In the genomic region with DNA sequence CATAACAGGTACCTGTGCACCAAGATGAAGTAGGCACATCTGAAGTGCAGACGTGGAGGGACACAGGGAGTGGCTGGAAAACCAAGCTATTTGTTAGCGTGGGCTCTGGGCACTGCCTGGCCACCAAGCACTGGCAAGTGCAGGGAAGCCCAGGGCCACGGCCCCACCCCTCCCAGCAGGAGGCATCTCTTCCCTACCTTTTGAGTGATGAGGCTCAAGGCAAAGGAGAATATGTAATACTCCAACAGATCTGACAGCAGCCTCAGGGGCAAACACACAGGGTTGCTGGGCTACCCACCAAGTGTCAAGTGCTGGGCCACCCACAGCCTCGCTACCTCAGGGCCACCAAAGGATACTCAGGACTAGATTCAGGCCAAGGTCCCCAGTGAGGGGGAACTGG, we compare ENCODE assay signal across 39 cellular contexts. TPM values are rescaled to one million over a fixed set of nuclear protein-coding genes. Genes with fewer than 3 reads are reported as not detected.
"Had no signal": no experiment of that assay in that cellular context is flagged by ENCODE, and none has a peak within 500 bp of the region (broad histone marks: within the 10 kb centered on the region; RNA-seq: fewer than 3 reads in every experiment).

No MANE protein-coding gene starts in this region.

- H3K4me3 Mint-ChIP-seq: activated B cell treated with CpG ODN at 0.5 μM for 24 hours; activated CD4-positive, alpha-beta memory T cell treated with anti-CD3 and anti-CD28 coated beads for 36 hours; activated CD4-positive, alpha-beta T cell treated with anti-CD3 and anti-CD28 coated beads, Interleukin-2, amount 10 ng/mL, durations not matched to agents 24 days and 14 days; activated CD8-positive, alpha-beta T cell treated with anti-CD3 and anti-CD28 coated beads for 36 hours; activated naive CD4-positive, alpha-beta T cell treated with anti-CD3 and anti-CD28 coated beads, Interleukin-2, amount 10 ng/mL, durations not matched to agents 7 days and 5 days; activated naive CD4-positive, alpha-beta T cell treated with anti-CD3 and anti-CD28 coated beads, Interleukin-2, amount 50 U/mL, for 24 hours; activated naive CD8-positive, alpha-beta T cell; activated naive CD8-positive, alpha-beta T cell treated with anti-CD3 and anti-CD28 coated beads, Interleukin-2, amount 10 ng/mL, durations not matched to agents 7 days and 5 days; activated naive CD8-positive, alpha-beta T cell treated with anti-CD3 and anti-CD28 coated beads, Interleukin-2, amount 50 U/mL, for 24 hours; activated T-cell treated with anti-CD3 and anti-CD28 coated beads, Interleukin-2, amount 50 U/mL, for 4 hours; activated T-cell treated with anti-CD3 and anti-CD28 coated beads, Interleukin-2, amount 50 U/mL, for 72 hours; activated T-helper 1 cell treated with anti-CD3 and anti-CD28 coated beads, Interleukin-12 subunit alpha, Interleukin-12 subunit beta, Interleukin-2, Interleukin-4 antibody, amounts not matched to agents 30 ng/mL and 10 ng/mL and 1 ng/mL, durations not matched to agents 14 hours and 24 hours and 36 hours; activated T-helper 17 cell treated with anti-CD3 and anti-CD28 coated beads, Interleukin-2, amount 50 U/mL, for 72 hours; brain; central memory CD8-positive, alpha-beta T cell; T-helper 1 cell treated with Interleukin-12 subunit alpha and Interleukin-12 subunit beta and Interleukin-4 antibody, amounts not matched to agents 30 μg/mL and 1 μg/mL, for 36 hours; T-helper 2 cell treated with Interferon-gamma antibody and Interleukin-4, amounts not matched to agents 5 μg/mL and 100 μg/mL, for 36 hours had no signal

- H3K4me3 ChIP-seq: ascending aorta, cardiac muscle cell had no signal

- H3K36me3 Mint-ChIP-seq: activated CD4-positive, alpha-beta memory T cell treated with anti-CD3 and anti-CD28 coated beads for 36 hours; activated naive CD4-positive, alpha-beta T cell treated with anti-CD3 and anti-CD28 coated beads, Interleukin-2, amount 10 ng/mL, durations not matched to agents 7 days and 5 days; activated naive CD4-positive, alpha-beta T cell treated with anti-CD3 and anti-CD28 coated beads, Interleukin-2, amount 50 U/mL, for 24 hours; activated naive CD8-positive, alpha-beta T cell; activated naive CD8-positive, alpha-beta T cell treated with anti-CD3 and anti-CD28 coated beads, Interleukin-2, amount 10 ng/mL, durations not matched to agents 7 days and 5 days; brain had no signal

- H3K27me3 Mint-ChIP-seq: activated B cell treated with CpG ODN at 0.5 μM for 24 hours; activated CD4-positive, alpha-beta memory T cell treated with anti-CD3 and anti-CD28 coated beads for 36 hours; activated CD4-positive, alpha-beta T cell treated with anti-CD3 and anti-CD28 coated beads, Interleukin-2, amount 10 ng/mL, durations not matched to agents 24 days and 14 days; activated CD8-positive, alpha-beta T cell treated with anti-CD3 and anti-CD28 coated beads for 36 hours; activated naive CD4-positive, alpha-beta T cell treated with anti-CD3 and anti-CD28 coated beads, Interleukin-2, amount 10 ng/mL, durations not matched to agents 7 days and 5 days; activated naive CD4-positive, alpha-beta T cell treated with anti-CD3 and anti-CD28 coated beads, Interleukin-2, amount 50 U/mL, for 24 hours; activated naive CD8-positive, alpha-beta T cell; activated naive CD8-positive, alpha-beta T cell treated with anti-CD3 and anti-CD28 coated beads, Interleukin-2, amount 10 ng/mL, durations not matched to agents 7 days and 5 days; activated naive CD8-positive, alpha-beta T cell treated with anti-CD3 and anti-CD28 coated beads, Interleukin-2, amount 50 U/mL, for 24 hours; activated T-helper 17 cell treated with anti-CD3 and anti-CD28 coated beads, Interleukin-2, amount 50 U/mL, for 72 hours; brain; central memory CD8-positive, alpha-beta T cell had no signal

- DNase-seq: activated B cell treated with CpG ODN at 0.5 μM for 24 hours; activated CD4-positive, alpha-beta memory T cell treated with anti-CD3 and anti-CD28 coated beads for 36 hours; activated CD4-positive, alpha-beta T cell treated with anti-CD3 and anti-CD28 coated beads for 4 hours; activated CD4-positive, alpha-beta T cell treated with anti-CD3 and anti-CD28 coated beads, Interleukin-2, amount 10 ng/mL, durations not matched to agents 24 days and 14 days; activated CD4-positive, alpha-beta T cell treated with anti-CD3 and anti-CD28 coated beads, Interleukin-2, amount 50 U/mL, for 1 hour; activated CD4-positive, alpha-beta T cell treated with anti-CD3 and anti-CD28 coated beads, Interleukin-2, amount 50 U/mL, for 4 hours; activated CD4-positive, CD25-positive, alpha-beta regulatory T cell treated with anti-CD3 and anti-CD28 coated beads, Interleukin-2, amount 50 U/mL, for 72 hours; activated CD8-positive, alpha-beta memory T cell treated with anti-CD3 and anti-CD28 coated beads, Interleukin-2, amount 50 U/mL, for 4 hours; activated CD8-positive, alpha-beta T cell treated with anti-CD3 and anti-CD28 coated beads for 36 hours; activated effector memory CD4-positive, alpha-beta T cell treated with anti-CD3 and anti-CD28 coated beads, Interleukin-2, amount 50 U/mL, for 16 hours; activated naive CD4-positive, alpha-beta T cell treated with anti-CD3 and anti-CD28 coated beads, Interleukin-2, amount 10 ng/mL, durations not matched to agents 7 days and 5 days; activated naive CD4-positive, alpha-beta T cell treated with Interleukin-2 at 50 U/mL for 16 hours; activated naive CD8-positive, alpha-beta T cell treated with anti-CD3 and anti-CD28 coated beads, Interleukin-2, amount 10 ng/mL, durations not matched to agents 7 days and 5 days; activated naive CD8-positive, alpha-beta T cell treated with anti-CD3 and anti-CD28 coated beads, Interleukin-2, amount 50 U/mL, for 24 hours; activated T-cell treated with anti-CD3 and anti-CD28 coated beads for 4 hours; activated T-cell treated with anti-CD3 and anti-CD28 coated beads, Interleukin-2, amount 50 U/mL, for 1 hour; activated T-cell treated with anti-CD3 and anti-CD28 coated beads, Interleukin-2, amount 50 U/mL, for 4 hours; activated T-cell treated with anti-CD3 and anti-CD28 coated beads, Interleukin-2, amount 50 U/mL, for 72 hours; amygdala; anterior cingulate cortex; caudate nucleus; cerebellar nuclear complex; T-helper 1 cell; T-helper 2 cell; T-helper 9 cell had no signal

- H3K4me1 ChIP-seq: ascending aorta had no signal

- H3K27me3 ChIP-seq: ascending aorta, cardiac muscle cell had no signal

- H3K27ac Mint-ChIP-seq: activated B cell treated with CpG ODN at 0.5 μM for 24 hours; activated CD4-positive, alpha-beta memory T cell treated with anti-CD3 and anti-CD28 coated beads for 36 hours; activated CD4-positive, alpha-beta T cell treated with anti-CD3 and anti-CD28 coated beads, Interleukin-2, amount 10 ng/mL, durations not matched to agents 24 days and 14 days; activated CD8-positive, alpha-beta T cell treated with anti-CD3 and anti-CD28 coated beads for 36 hours; activated naive CD4-positive, alpha-beta T cell treated with anti-CD3 and anti-CD28 coated beads, Interleukin-2, amount 10 ng/mL, durations not matched to agents 7 days and 5 days; activated naive CD4-positive, alpha-beta T cell treated with anti-CD3 and anti-CD28 coated beads, Interleukin-2, amount 50 U/mL, for 24 hours; activated naive CD8-positive, alpha-beta T cell; activated naive CD8-positive, alpha-beta T cell treated with anti-CD3 and anti-CD28 coated beads, Interleukin-2, amount 10 ng/mL, durations not matched to agents 7 days and 5 days; activated naive CD8-positive, alpha-beta T cell treated with anti-CD3 and anti-CD28 coated beads, Interleukin-2, amount 50 U/mL, for 24 hours; activated T-cell treated with anti-CD3 and anti-CD28 coated beads, Interleukin-2, amount 50 U/mL, for 72 hours; activated T-helper 1 cell treated with anti-CD3 and anti-CD28 coated beads, Interleukin-12 subunit alpha, Interleukin-12 subunit beta, Interleukin-2, Interleukin-4 antibody, amounts not matched to agents 30 ng/mL and 10 ng/mL and 1 ng/mL, durations not matched to agents 14 hours and 24 hours and 36 hours; activated T-helper 17 cell treated with anti-CD3 and anti-CD28 coated beads, Interleukin-2, amount 50 U/mL, for 72 hours; brain; T-helper 1 cell treated with Interleukin-12 subunit alpha and Interleukin-12 subunit beta and Interleukin-4 antibody, amounts not matched to agents 30 μg/mL and 1 μg/mL, for 36 hours; T-helper 2 cell treated with Interferon-gamma antibody and Interleukin-4, amounts not matched to agents 5 μg/mL and 100 μg/mL, for 36 hours had no signal

- H3K9me3 ChIP-seq: ascending aorta had no signal

- H3K27ac ChIP-seq: ascending aorta, cardiac muscle cell, VCaP had no signal

- H3K36me3 ChIP-seq: ascending aorta, cardiac muscle cell had no signal

- H3K4me1 Mint-ChIP-seq: activated B cell treated with CpG ODN at 0.5 μM for 24 hours; activated CD4-positive, alpha-beta T cell treated with anti-CD3 and anti-CD28 coated beads, Interleukin-2, amount 10 ng/mL, durations not matched to agents 24 days and 14 days; activated naive CD4-positive, alpha-beta T cell treated with anti-CD3 and anti-CD28 coated beads, Interleukin-2, amount 10 ng/mL, durations not matched to agents 7 days and 5 days; activated naive CD4-positive, alpha-beta T cell treated with anti-CD3 and anti-CD28 coated beads, Interleukin-2, amount 50 U/mL, for 24 hours; activated naive CD8-positive, alpha-beta T cell treated with anti-CD3 and anti-CD28 coated beads, Interleukin-2, amount 10 ng/mL, durations not matched to agents 7 days and 5 days; activated naive CD8-positive, alpha-beta T cell treated with anti-CD3 and anti-CD28 coated beads, Interleukin-2, amount 50 U/mL, for 24 hours; activated T-helper 17 cell treated with anti-CD3 and anti-CD28 coated beads, Interleukin-2, amount 50 U/mL, for 72 hours; brain; central memory CD8-positive, alpha-beta T cell had no signal

- H3K9me3 Mint-ChIP-seq: activated B cell treated with CpG ODN at 0.5 μM for 24 hours; activated CD4-positive, alpha-beta memory T cell treated with anti-CD3 and anti-CD28 coated beads for 36 hours; activated CD8-positive, alpha-beta T cell treated with anti-CD3 and anti-CD28 coated beads for 36 hours; activated naive CD4-positive, alpha-beta T cell treated with anti-CD3 and anti-CD28 coated beads, Interleukin-2, amount 10 ng/mL, durations not matched to agents 7 days and 5 days; activated naive CD4-positive, alpha-beta T cell treated with anti-CD3 and anti-CD28 coated beads, Interleukin-2, amount 50 U/mL, for 24 hours; activated naive CD8-positive, alpha-beta T cell treated with anti-CD3 and anti-CD28 coated beads, Interleukin-2, amount 10 ng/mL, durations not matched to agents 7 days and 5 days; activated naive CD8-positive, alpha-beta T cell treated with anti-CD3 and anti-CD28 coated beads, Interleukin-2, amount 50 U/mL, for 24 hours; activated T-helper 1 cell treated with anti-CD3 and anti-CD28 coated beads, Interleukin-12 subunit alpha, Interleukin-12 subunit beta, Interleukin-2, Interleukin-4 antibody, amounts not matched to agents 30 ng/mL and 10 ng/mL and 1 ng/mL, durations not matched to agents 14 hours and 24 hours and 36 hours; T-helper 1 cell treated with Interleukin-12 subunit alpha and Interleukin-12 subunit beta and Interleukin-4 antibody, amounts not matched to agents 30 μg/mL and 1 μg/mL, for 36 hours; T-helper 2 cell treated with Interferon-gamma antibody and Interleukin-4, amounts not matched to agents 5 μg/mL and 100 μg/mL, for 36 hours had no signal

- ATAC-seq: activated CD8-positive, alpha-beta T cell treated with anti-CD3 and anti-CD28 coated beads for 36 hours; activated naive CD8-positive, alpha-beta T cell treated with anti-CD3 and anti-CD28 coated beads, Interleukin-2, amount 50 U/mL, for 24 hours; activated T-cell treated with anti-CD3 and anti-CD28 coated beads, Interleukin-2, amount 50 U/mL, for 4 hours; activated T-helper 17 cell treated with anti-CD3 and anti-CD28 coated beads, Interleukin-2, amount 50 U/mL, for 72 hours had no signal

RNA-seq across cellular contexts. Expression of a gene that starts 11.6 kb away (rescaled TPM):
- total RNA-seq: activated B cell treated with CpG ODN at 0.5 μM for 24 hours; activated CD4-positive, alpha-beta memory T cell treated with anti-CD3 and anti-CD28 coated beads for 36 hours; activated CD4-positive, alpha-beta T cell treated with anti-CD3 and anti-CD28 coated beads, Interleukin-2, amount 10 ng/mL, durations not matched to agents 24 days and 14 days; activated CD8-positive, alpha-beta memory T cell treated with anti-CD3 and anti-CD28 coated beads for 36 hours; activated CD8-positive, alpha-beta T cell treated with anti-CD3 and anti-CD28 coated beads for 36 hours; activated naive CD8-positive, alpha-beta T cell treated with anti-CD3 and anti-CD28 coated beads, Interleukin-2, amount 10 ng/mL, durations not matched to agents 7 days and 5 days; activated T-cell treated with anti-CD3 and anti-CD28 coated beads, Interleukin-2, amount 50 U/mL, for 4 hours; activated T-cell treated with anti-CD3 and anti-CD28 coated beads, Interleukin-2, amount 50 U/mL, for 72 hours; activated T-helper 1 cell treated with anti-CD3 and anti-CD28 coated beads, Interleukin-12 subunit alpha, Interleukin-12 subunit beta, Interleukin-2, Interleukin-4 antibody, amounts not matched to agents 30 ng/mL and 10 ng/mL and 1 ng/mL, durations not matched to agents 14 hours and 24 hours and 36 hours; activated T-helper 17 cell treated with anti-CD3 and anti-CD28 coated beads, Interleukin-2, amount 50 U/mL, for 72 hours; ascending aorta; bronchial epithelial cell; cardiac muscle cell had no signal
- polyA plus RNA-seq: adipose tissue, cardiac muscle cell had no signal
